Comparison of ENCODE assay signal across 15 cellular contexts in the genomic region with DNA sequence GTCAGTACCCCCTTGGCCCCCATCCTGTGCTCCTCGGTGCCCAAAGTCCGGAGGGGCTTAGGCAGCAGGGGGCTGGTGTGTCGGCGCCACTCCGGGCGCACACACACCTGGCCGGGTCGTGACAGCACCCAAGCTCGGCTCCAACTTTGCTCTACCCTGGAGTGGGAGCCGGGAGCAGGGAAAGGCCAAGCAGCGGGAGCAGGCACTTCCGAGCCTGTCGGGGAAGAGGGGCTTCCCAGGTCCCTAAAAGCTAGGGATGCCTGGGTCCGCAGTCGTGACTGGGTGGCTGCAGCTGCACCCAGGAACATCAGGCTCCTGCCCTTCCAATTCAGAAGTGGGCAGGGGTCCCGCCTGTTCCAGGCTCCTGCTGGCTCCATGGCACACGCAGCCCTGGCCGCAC. TPM values are rescaled to one million over a fixed set of nuclear protein-coding genes. Genes with fewer than 3 reads are reported as not detected.
DNase-seq lines count a peak whose midpoint lies in the region; ATAC-seq, FAIRE-seq and TF ChIP-seq lines count a peak whose summit lies in the region.
"Had no signal": no experiment of that assay in that cellular context is flagged by ENCODE, and none has a peak within 500 bp of the region (broad histone marks: within the 10 kb centered on the region; RNA-seq: fewer than 3 reads in every experiment).

No MANE protein-coding gene starts in this region.

- H3K4me1 ChIP-seq in K562 (replicated peaks in 1 of 2; ENCODE audit: control insufficient read depth in 2 of 2, insufficient read depth in 2 of 2, low read length in 2 of 2) (peaks cover 27 to 28% of the 10 kb centered on the region in 2 experiments), HepG2 (ENCODE audit: insufficient read depth, low read length) (peaks cover 35% of the 10 kb centered on the region), BE2C (no peaks in the 10 kb centered on the region)
- H3K4me1 ChIP-seq: A549, Caco-2 had no signal

- H3K4me3 ChIP-seq in H7 (ENCODE audit: insufficient read depth, low read depth, low read length) (no peak overlapping the region), K562 (no peak overlapping the region), HepG2 (replicated peaks in 1 of 3; ENCODE audit: insufficient read depth in 1 of 3, low read depth in 2 of 3, low read length in 3 of 3) (no peak overlapping the region), BE2C (ENCODE audit: low read depth, low read length) (no peak overlapping the region)
- H3K4me3 ChIP-seq: A549 had no signal

- intact Hi-C loops in K562 (cut with micrococcal nuclease) (no loop called here), HepG2 (cut with micrococcal nuclease; ENCODE audit: unreplicated experiment) (no loop called here)

- TF ChIP-seq RAD21 in K562 (CRISPR knock-in tag; conservative IDR thresholded peaks at IDR 0.05 in 1 of 2, IDR thresholded peaks at IDR 0.05 in 1 of 2): no peak
- TF ChIP-seq RAD21 in HepG2 (CRISPR knock-in tag; IDR thresholded peaks at IDR 0.05): no peak

- no peaks in the 10 kb centered on the region for H3K27me3 ChIP-seq in H7 (ENCODE audit: control insufficient read depth, insufficient read depth, low read length)
- no peaks in the 10 kb centered on the region for H3K27me3 ChIP-seq in K562 (ENCODE audit: control insufficient read depth in 2 of 2, insufficient read depth in 2 of 2, low read length in 2 of 2)
- no peaks in the 10 kb centered on the region for H3K27me3 ChIP-seq in HepG2 (ENCODE audit: control insufficient read depth in 1 of 2, insufficient read depth in 2 of 2, low read length in 2 of 2)
- H3K27me3 ChIP-seq in BE2C: no peaks in the 10 kb centered on the region

- H3K9me3 ChIP-seq in K562 (replicated peaks; ENCODE audit: control insufficient read depth, insufficient read depth, low read depth, low read length) (no peaks in the 10 kb centered on the region), HepG2 (ENCODE audit: low read length) (no peaks in the 10 kb centered on the region), BE2C (no peaks in the 10 kb centered on the region)
- H3K9me3 ChIP-seq: A549, Caco-2 had no signal

- CTCF ChIA-PET in K562 (lab: Yijun Ruan, JAX; ENCODE audit: low intra/inter-chr PET ratio) (no interaction called here), HepG2 (lab: Yijun Ruan, JAX; ENCODE audit: low intra/inter-chr PET ratio, low total read pairs) (no interaction called here)

- ATAC-seq in K562: no peak
- no peak for ATAC-seq in HepG2
- ATAC-seq in stimulated activated naive B cell treated with anti-CD40 and anti-IgM and Interleukin-4, amounts not matched to agents 10 μg/mL and 1 μg/mL and 100 μg/mL, for 72 hours (replicated peaks): no peak
- ATAC-seq: A549 had no signal

- H3K4me1 Mint-ChIP-seq in stimulated activated naive B cell treated with anti-CD40 and anti-IgM and Interleukin-4, amounts not matched to agents 10 μg/mL and 1 μg/mL and 100 μg/mL, for 72 hours: peaks cover 31 to 50% of the 10 kb centered on the region in 2 donors
- H3K4me1 Mint-ChIP-seq in glutamatergic neuron (ENCODE audit: low read depth, unreplicated experiment): no peaks in the 10 kb centered on the region

- H3K27ac ChIP-seq in K562 (ENCODE audit: extremely low read depth, low read depth, low read length) (no peak overlapping the region), HepG2 (ENCODE audit: extremely low read length, insufficient read depth, low read length) (no peak overlapping the region)
- H3K27ac ChIP-seq: A549, HL-60 had no signal

- no peaks in the 10 kb centered on the region for H3K9me1 ChIP-seq in K562 (ENCODE audit: control insufficient read depth, insufficient read depth, low read length)

- in situ Hi-C loops in K562 (cut with MboI) (loop anchor here (5.0 kb wide), 1 partner anchor 193 kb away; no protein-coding TSS in a partner anchor), HepG2 (cut with HindIII; ENCODE audit: extremely low pct_ligation_motif_present, low pct_unique_long_range_greater_than_20kb) (no loop called here)

- WGBS in K562 (ENCODE audit: insufficient coverage, low coverage, missing lambda C conversion rate): 94% methylated on average over 10 of the region's 18 CpGs
- 98% methylated on average over 16 of the region's 18 CpGs for WGBS in HepG2 (ENCODE audit: low lambda C conversion rate)

- H4K20me1 ChIP-seq in K562 (replicated peaks; ENCODE audit: control insufficient read depth, insufficient read depth, low read length) (no peaks in the 10 kb centered on the region), HepG2 (ENCODE audit: insufficient read depth, low read length) (no peaks in the 10 kb centered on the region)

- TF ChIP-seq CTCF in K562 (IDR thresholded peaks at IDR 0.05 in 2 of 3, conservative IDR thresholded peaks at IDR 0.05 in 1 of 3; ENCODE audit: insufficient read depth in 2 of 3, low read depth in 1 of 3, low read length in 3 of 3): no peak
- TF ChIP-seq CTCF in HepG2 (CRISPR knock-in tag; IDR thresholded peaks at IDR 0.05): no peak
- TF ChIP-seq CTCF in BE2C (IDR thresholded peaks at IDR 0.05; ENCODE audit: low read depth, low read length): no peak
- no peak for TF ChIP-seq CTCF in glutamatergic neuron (IDR thresholded peaks at IDR 0.05; ENCODE audit: partially characterized antibody, unreplicated experiment)

- H3K36me3 ChIP-seq in H7 (replicated peaks; ENCODE audit: control insufficient read depth, insufficient read depth, low read length): no peaks in the 10 kb centered on the region; the same call in 1 of the 2 replicates
- peaks cover 9% of the 10 kb centered on the region; the same call in 2 of the 3 replicates for H3K36me3 ChIP-seq in K562 (ENCODE audit: control insufficient read depth, insufficient read depth, low read length)
- H3K36me3 ChIP-seq in HepG2 (replicated peaks in 1 of 2; ENCODE audit: control insufficient read depth in 1 of 2, insufficient read depth in 2 of 2, low read length in 2 of 2): no peaks in the 10 kb centered on the region; a peak in 2 of 5 replicates
- no peaks in the 10 kb centered on the region for H3K36me3 ChIP-seq in BE2C

- H3K79me2 ChIP-seq in K562 (ENCODE audit: control insufficient read depth, insufficient read depth, low read length): no peaks in the 10 kb centered on the region; the same call in 2 of the 3 replicates
- H3K79me2 ChIP-seq in HepG2 (ENCODE audit: insufficient read depth, low read length): no peaks in the 10 kb centered on the region

- peak overlapping the region in 1 of 2 donors; percentile 62 for H3K4me3 Mint-ChIP-seq in stimulated activated naive B cell treated with anti-CD40 and anti-IgM and Interleukin-4, amounts not matched to agents 10 μg/mL and 1 μg/mL and 100 μg/mL, for 72 hours
- no peak overlapping the region for H3K4me3 Mint-ChIP-seq in glutamatergic neuron (ENCODE audit: unreplicated experiment)
- H3K4me3 Mint-ChIP-seq: CD14-positive monocyte; CD8-positive, alpha-beta memory T cell had no signal

- H3K9ac ChIP-seq in K562 (ENCODE audit: insufficient read depth in 1 of 2, low read depth in 2 of 2, low read length in 2 of 2) (peak overlapping the region in 1 of 2 experiments; percentile 12; a peak in 1 of 4 replicates), HepG2 (ENCODE audit: insufficient read depth, low read depth, low read length) (no peak overlapping the region)

- BruUV-seq in K562 (replicated peaks; lab: Mats Ljungman, UMichigan) (no TSS peak), HepG2 (replicated peaks; lab: Mats Ljungman, UMichigan) (no TSS peak)

- POLR2A ChIA-PET in K562 (lab: Yijun Ruan, JAX): interaction anchor here (1.1 kb wide), 1 partner anchor 86 kb away, joined by 3 read pairs; no protein-coding TSS in a partner anchor
- POLR2A ChIA-PET in HepG2 (lab: Yijun Ruan, JAX): no interaction called here

- TF ChIP-seq EP300 in K562 (IDR thresholded peaks at IDR 0.05; ENCODE audit: low read length): no peak
- TF ChIP-seq EP300 in HepG2 (IDR thresholded peaks at IDR 0.05; ENCODE audit: low read depth in 2 of 2, low read length in 2 of 2): no peak
- no peak for TF ChIP-seq EP300 in HepG2 (CRISPR knock-in tag; IDR thresholded peaks at IDR 0.05; ENCODE audit: borderline replicate concordance)

- peak overlapping the region; percentile 88 for H3K27ac Mint-ChIP-seq in stimulated activated naive B cell treated with anti-CD40 and anti-IgM and Interleukin-4, amounts not matched to agents 10 μg/mL and 1 μg/mL and 100 μg/mL, for 72 hours
- H3K27ac Mint-ChIP-seq in glutamatergic neuron (ENCODE audit: unreplicated experiment): no peak overlapping the region
- H3K27ac Mint-ChIP-seq: CD14-positive monocyte had no signal

- H2AFZ ChIP-seq in K562 (ENCODE audit: low read depth, low read length) (no peak overlapping the region), HepG2 (ENCODE audit: low read length) (no peak overlapping the region)

- H3K27me3 Mint-ChIP-seq in stimulated activated naive B cell treated with anti-CD40 and anti-IgM and Interleukin-4, amounts not matched to agents 10 μg/mL and 1 μg/mL and 100 μg/mL, for 72 hours: no peaks in the 10 kb centered on the region
- H3K27me3 Mint-ChIP-seq in glutamatergic neuron (ENCODE audit: unreplicated experiment): peaks cover 4% of the 10 kb centered on the region
- H3K27me3 Mint-ChIP-seq: CD8-positive, alpha-beta memory T cell had no signal

- DNase-seq in H7 (peak; percentile 32), K562 (ENCODE audit: extremely low read depth in 1 of 4, low spot score in 3 of 4) (no peak), HepG2 (ENCODE audit: low spot score) (no peak), middle frontal gyrus (ENCODE audit: extremely low spot score, low spot score) (no peak), BE2C (no peak), glutamatergic neuron (no peak)
- DNase-seq in stimulated activated naive B cell treated with anti-CD40 and anti-IgM and Interleukin-4, amounts not matched to agents 10 μg/mL and 1 μg/mL and 100 μg/mL, for 72 hours: no peak
- DNase-seq: Caco-2; CD8-positive, alpha-beta memory T cell; DND-41; GDM1 had no signal

- peaks cover 16 to 21% of the 10 kb centered on the region in 2 donors for H3K36me3 Mint-ChIP-seq in stimulated activated naive B cell treated with anti-CD40 and anti-IgM and Interleukin-4, amounts not matched to agents 10 μg/mL and 1 μg/mL and 100 μg/mL, for 72 hours
- H3K36me3 Mint-ChIP-seq in glutamatergic neuron (ENCODE audit: unreplicated experiment): no peaks in the 10 kb centered on the region

- TF ChIP-seq POLR2A in K562 (conservative IDR thresholded peaks at IDR 0.05) (no peak), HepG2 (IDR thresholded peaks at IDR 0.05; ENCODE audit: insufficient read depth in 1 of 2, low read depth in 2 of 2, low read length in 2 of 2) (no peak)

- peaks cover 0 to 3% of the 10 kb centered on the region in 2 donors for H3K9me3 Mint-ChIP-seq in stimulated activated naive B cell treated with anti-CD40 and anti-IgM and Interleukin-4, amounts not matched to agents 10 μg/mL and 1 μg/mL and 100 μg/mL, for 72 hours
- H3K9me3 Mint-ChIP-seq in glutamatergic neuron (ENCODE audit: unreplicated experiment): no peaks in the 10 kb centered on the region
- H3K9me3 Mint-ChIP-seq: CD8-positive, alpha-beta memory T cell had no signal

- FAIRE-seq in K562 (lab: Jason Lieb, UNC) (no peak), HepG2 (lab: Jason Lieb, UNC) (no peak)
- FAIRE-seq: A549, H54 had no signal

- H3K4me2 ChIP-seq in K562 (ENCODE audit: insufficient read depth, low read length): no peak overlapping the region
- no peak overlapping the region for H3K4me2 ChIP-seq in HepG2 (ENCODE audit: low read depth, low read length)
- H3K4me2 ChIP-seq: A549 had no signal

RNA-seq across cellular contexts. Expression of gene PAPOLG, which starts 48.4 kb away (rescaled TPM):
- 26.0 and 33.9 TPM in 2 replicates for total RNA-seq in H7 (2014; rRNA removed; shearing (Covaris generic))
- 15.0 and 40.0 TPM in 2 replicates for total RNA-seq in K562 (2011; cell fraction: chromatin; rRNA removed; ENCODE audit: low replicate concordance)
- 7.8 and 10.0 TPM in 2 replicates for total RNA-seq in K562 (2011; cell fraction: nucleolus; rRNA removed)
- total RNA-seq in K562 (2011; cell fraction: nucleoplasm; rRNA removed): 15.8 and 22.9 TPM in 2 replicates
- 8.0 and 9.9 TPM in 2 replicates for total RNA-seq in K562 (2014; rRNA removed)
- total RNA-seq in K562 (2014; rRNA removed; fragmentation: Illumina TruSeq; extraction: Trizol): 16.3 and 17.8 TPM in 2 replicates
- total RNA-seq in K562 (2015; rRNA removed; fragmentation: Illumina TruSeq; extraction: Trizol): 13.8 and 15.0 TPM in 2 replicates
- total RNA-seq in K562 (2021): 10.0 and 11.1 TPM in 2 replicates
- polyA plus RNA-seq in K562 (2011; rRNA removed): 14.3 and 15.2 TPM in 2 replicates
- 4.6 and 5.1 TPM in 2 replicates for polyA plus RNA-seq in K562 (2011; cell fraction: cytosol; rRNA removed)
- polyA plus RNA-seq in K562 (2011; cell fraction: nucleus; rRNA removed): 10.4 and 13.0 TPM in 2 replicates
- polyA plus RNA-seq in K562 (2012): 6.1 and 6.8 TPM in 2 replicates
- polyA plus RNA-seq in K562 (2014; fragmentation: Illumina TruSeq; extraction: Trizol): 9.7 and 11.7 TPM in 2 replicates
- 1 to 10 TPM; 3.9 to 8.9 TPM for polyA plus RNA-seq in K562 (2014; fragmentation: Nextera tagmentation; extraction: Ambion mirVana)
- polyA plus RNA-seq in K562 (2014; rRNA removed): 4.8 and 8.4 TPM in 2 replicates
- polyA minus RNA-seq in K562 (2011; rRNA and poly(A)+ RNA removed): 37.0 and 38.7 TPM in 2 replicates
- polyA minus RNA-seq in K562 (2011; cell fraction: cytosol; rRNA and poly(A)+ RNA removed): 12.1 and 21.5 TPM in 2 replicates
- polyA minus RNA-seq in K562 (2011; cell fraction: nucleus; rRNA and poly(A)+ RNA removed): 8.6 and 13.9 TPM in 2 replicates
- 10.4 and 16.2 TPM in 2 replicates for total RNA-seq in HepG2 (2016; rRNA removed; fragmentation: Illumina TruSeq; extraction: Trizol)
- 2.5 and 2.7 TPM in 2 replicates for total RNA-seq in HepG2 (2016; cell fraction: cytosol; rRNA removed; fragmentation: Illumina TruSeq; extraction: Trizol; ENCODE audit: low read depth)
- 10.8 and 14.7 TPM in 2 replicates for total RNA-seq in HepG2 (2016; cell fraction: insoluble cytoplasmic fraction; rRNA removed; fragmentation: Illumina TruSeq; extraction: Trizol)
- 4.9 TPM in 2 replicates for total RNA-seq in HepG2 (2016; cell fraction: membrane; rRNA removed; fragmentation: Illumina TruSeq; extraction: Trizol)
- total RNA-seq in HepG2 (2016; cell fraction: nucleus; rRNA removed; fragmentation: Illumina TruSeq; extraction: Trizol): 13.6 and 13.8 TPM in 2 replicates
- polyA plus RNA-seq in HepG2 (2011; rRNA removed): 7.7 and 10.1 TPM in 2 replicates
- 2.3 and 4.8 TPM in 2 replicates for polyA plus RNA-seq in HepG2 (2011; cell fraction: cytosol; rRNA removed)
- polyA plus RNA-seq in HepG2 (2011; cell fraction: nucleus; rRNA removed): 6.5 and 6.9 TPM in 2 replicates
- polyA plus RNA-seq in HepG2 (2012): 5.9 and 7.1 TPM in 2 replicates
- 0.52 TPM in 2 replicates for polyA plus RNA-seq in HepG2 (2016; cell fraction: cytosol; fragmentation: Illumina TruSeq; extraction: Trizol; ENCODE audit: low read depth)
- polyA plus RNA-seq in HepG2 (2016; cell fraction: insoluble cytoplasmic fraction; fragmentation: Illumina TruSeq; extraction: Trizol; ENCODE audit: low read depth): 9.5 and 10.5 TPM in 2 replicates
- 1.5 and 2.2 TPM in 2 replicates for polyA plus RNA-seq in HepG2 (2016; cell fraction: membrane; fragmentation: Illumina TruSeq; extraction: Trizol; ENCODE audit: low read depth)
- 16.8 and 17.3 TPM in 2 replicates for polyA plus RNA-seq in HepG2 (2016; cell fraction: nucleus; fragmentation: Illumina TruSeq; extraction: Trizol; ENCODE audit: insufficient read depth, low read depth)
- 6.3 and 11.0 TPM in 2 replicates for polyA minus RNA-seq in HepG2 (2011; rRNA and poly(A)+ RNA removed; ENCODE audit: low replicate concordance)
- 9.7 and 11.3 TPM in 2 replicates for polyA minus RNA-seq in HepG2 (2011; cell fraction: cytosol; rRNA and poly(A)+ RNA removed)
- polyA minus RNA-seq in HepG2 (2011; cell fraction: nucleus; rRNA and poly(A)+ RNA removed): 27.6 and 30.2 TPM in 2 replicates
- 3.8 TPM for polyA plus RNA-seq in BE2C (2012; ENCODE audit: insufficient read depth, insufficient read length, low read depth)
- 22.7 TPM for total RNA-seq in glutamatergic neuron (ENCODE audit: unreplicated experiment)
